8 cellular contexts compared by ENCODE assay signal in genomic region chr22:36435516-36436415, GRCh38. TPM values are rescaled to one million over a fixed set of nuclear protein-coding genes. Genes with fewer than 3 reads are reported as not detected.
DNase-seq lines count a peak whose midpoint lies in the region; ATAC-seq and TF ChIP-seq lines count a peak whose summit lies in the region.

No MANE protein-coding gene starts in this region.

- intact Hi-C loops in ascending aorta (cut with DNase I): no loop called here

- H3K27ac ChIP-seq in osteoblast (ENCODE audit: low read depth, low read length) (no peak overlapping the region), ascending aorta (no peak overlapping the region)

- H3K27ac Mint-ChIP-seq in activated naive CD8-positive, alpha-beta T cell: peak overlapping the region; percentile 86

- no peaks in the 10 kb centered on the region for H3K36me3 Mint-ChIP-seq in activated naive CD8-positive, alpha-beta T cell

- H3K79me2 ChIP-seq in osteoblast (ENCODE audit: insufficient read depth, low read length): no peaks in the 10 kb centered on the region

- H3K4me2 ChIP-seq in osteoblast (ENCODE audit: insufficient read depth, low read length): no peak overlapping the region

- H3K4me3 Mint-ChIP-seq in activated naive CD8-positive, alpha-beta T cell: peak overlapping the region; percentile 59

- H3K27me3 ChIP-seq in osteoblast (ENCODE audit: insufficient read depth, low read length): no peaks in the 10 kb centered on the region
- H3K27me3 ChIP-seq in ascending aorta: no peaks in the 10 kb centered on the region

- DNase-seq in SKM-1 treated with dmso at 0.1 percent for 144 hours (lab: John Stamatoyannopoulos, UW; ENCODE audit: unreplicated experiment): peak; percentile 64
- DNase-seq in SKM-1 (lab: John Stamatoyannopoulos, UW; ENCODE audit: unreplicated experiment): no peak
- DNase-seq in SHP77 (lab: John Stamatoyannopoulos, UW): peak; percentile 51 to 80
- peak; percentile 36 for DNase-seq in osteoblast (ENCODE audit: insufficient read length, low spot score, missing footprints)
- DNase-seq in ascending aorta (ENCODE audit: low spot score in 2 of 2): no peak
- no peak for DNase-seq in retina

- H3K27me3 Mint-ChIP-seq in activated naive CD8-positive, alpha-beta T cell: no peaks in the 10 kb centered on the region

- peaks cover 32% of the 10 kb centered on the region for H3K4me1 ChIP-seq in osteoblast (ENCODE audit: insufficient read depth, low read length)
- peaks cover 0 to 4% of the 10 kb centered on the region in 2 donors for H3K4me1 ChIP-seq in ascending aorta

- no peaks in the 10 kb centered on the region for H3K9me3 Mint-ChIP-seq in activated naive CD8-positive, alpha-beta T cell (ENCODE audit: low read depth)

- H2AFZ ChIP-seq in osteoblast (ENCODE audit: low read length): no peak overlapping the region

- no peak overlapping the region for H3K4me3 ChIP-seq in osteoblast (ENCODE audit: insufficient read depth, low read length)
- H3K4me3 ChIP-seq in ascending aorta: no peak overlapping the region

- H3K36me3 ChIP-seq in osteoblast (ENCODE audit: insufficient read depth, low read length) (no peaks in the 10 kb centered on the region), ascending aorta (no peaks in the 10 kb centered on the region)

- H3K9me3 ChIP-seq in osteoblast (ENCODE audit: low read depth, low read length): no peaks in the 10 kb centered on the region
- H3K9me3 ChIP-seq in ascending aorta: no peaks in the 10 kb centered on the region

- ATAC-seq in GM19397 (IDR thresholded peaks at IDR 0.05; ENCODE audit: unreplicated experiment): no peak

- no peaks in the 10 kb centered on the region for H4K20me1 ChIP-seq in osteoblast (ENCODE audit: insufficient read depth, low read length)

- TF ChIP-seq CTCF in osteoblast (IDR thresholded peaks at IDR 0.05; ENCODE audit: extremely low read depth, low read depth, low read length): no peak
- no peak for TF ChIP-seq CTCF in ascending aorta (IDR thresholded peaks at IDR 0.05)

- peaks cover 53% of the 10 kb centered on the region for H3K4me1 Mint-ChIP-seq in activated naive CD8-positive, alpha-beta T cell (ENCODE audit: low read depth)

RNA-seq across cellular contexts. Expression of gene TXN2, which starts 45.7 kb away (rescaled TPM):
- 17.4 and 18.6 TPM in 2 replicates for total RNA-seq in osteoblast
- total RNA-seq in ascending aorta: 16.2 TPM

RNA-seq across cellular contexts. Expression of gene MYH9, which starts 48.0 kb away (rescaled TPM):
- total RNA-seq in osteoblast (796 and 964 TPM in 2 replicates), ascending aorta (1,114 TPM)

Comparison
In these comparisons a context has a peak if more than half of its experiments do, and no peak if none do; other contexts are left out.
1. DNase-seq: peak in SKM-1 treated with dmso at 0.1 percent for 144 hours (single experiment), SHP77 (2 of 2) and osteoblast (single experiment); none in SKM-1 (single experiment), ascending aorta (0 of 2) and retina (single experiment).